In the genomic region with DNA sequence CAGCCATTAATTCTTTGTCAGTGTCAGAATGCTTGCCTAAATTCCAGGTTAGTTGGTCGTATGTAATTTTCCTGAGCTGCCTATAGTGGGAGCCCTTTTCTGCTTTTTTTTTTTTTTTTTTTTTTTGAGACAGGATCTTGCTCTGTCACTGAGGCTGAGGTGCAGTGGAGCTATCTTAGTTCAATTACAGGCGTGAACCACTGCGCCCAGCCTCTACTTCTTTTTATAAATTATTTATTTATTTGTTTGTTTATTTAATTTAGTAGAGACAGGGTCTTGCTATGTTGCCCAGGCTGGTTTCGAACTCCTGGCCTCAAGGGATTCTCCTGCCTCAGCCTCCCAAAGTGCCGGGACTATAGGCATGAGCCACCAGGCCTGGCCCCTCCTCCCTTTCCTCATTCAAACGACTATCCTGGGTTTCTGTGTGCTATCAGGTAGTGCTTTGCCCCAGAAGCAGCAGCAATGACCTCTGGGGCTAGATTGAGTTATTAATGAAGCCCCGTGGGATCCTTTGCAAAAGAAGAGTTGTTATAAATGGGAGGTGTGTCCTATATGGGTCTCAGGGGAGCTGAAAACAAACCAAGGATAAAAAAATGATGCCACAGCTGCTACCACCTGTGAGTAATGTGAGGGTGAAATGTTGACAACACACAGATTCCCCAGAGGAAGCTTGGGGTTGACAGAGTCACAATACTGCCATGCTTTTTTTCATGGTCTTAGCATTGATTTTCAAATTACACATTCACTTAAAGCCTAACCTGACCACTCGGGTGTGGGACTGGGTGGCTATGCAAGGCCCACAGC, we compare ENCODE assay signal across 8 cellular contexts. TPM values are rescaled to one million over a fixed set of nuclear protein-coding genes. Genes with fewer than 3 reads are reported as not detected.
DNase-seq lines count a peak whose midpoint lies in the region; ATAC-seq and TF ChIP-seq lines count a peak whose summit lies in the region.

No MANE protein-coding gene starts in this region.

- H3K4me3 Mint-ChIP-seq in nephron progenitor cell: no peak overlapping the region

- H3K27me3 ChIP-seq in WERI-Rb-1 (ENCODE audit: insufficient read depth, low read depth, severe bottlenecking): no peaks in the 10 kb centered on the region

- H3K27ac Mint-ChIP-seq in nephron progenitor cell: no peak overlapping the region

- no peak overlapping the region for H3K4me3 ChIP-seq in GM12864 (ENCODE audit: low read depth, low read length)
- H3K4me3 ChIP-seq in WERI-Rb-1 (ENCODE audit: low read depth, low read length): no peak overlapping the region

- H3K27ac ChIP-seq in WERI-Rb-1: no peak overlapping the region

- H3K27me3 Mint-ChIP-seq in nephron progenitor cell (ENCODE audit: low read depth, poor library complexity): no peaks in the 10 kb centered on the region

- TF ChIP-seq CTCF in GM12864 (IDR thresholded peaks at IDR 0.05; ENCODE audit: low read depth, low read length, missing control alignments) (peak; percentile 68), WERI-Rb-1 (IDR thresholded peaks at IDR 0.05; ENCODE audit: low read depth, low read length) (peak; percentile 51; the same call in 1 of the 2 replicates), nephron progenitor cell (IDR thresholded peaks at IDR 0.05) (peak; percentile 60)

- H3K4me1 Mint-ChIP-seq in nephron progenitor cell: no peaks in the 10 kb centered on the region

- ATAC-seq in HG02840 (IDR thresholded peaks at IDR 0.05; ENCODE audit: low FRiP score, unreplicated experiment) (no peak), GM19452 (IDR thresholded peaks at IDR 0.05; ENCODE audit: unreplicated experiment) (no peak)

- DNase-seq in GM12864 (ENCODE audit: low read depth) (no peak), HuH-7.5 (ENCODE audit: low spot score) (peak; percentile 6), WERI-Rb-1 (no peak), nephron progenitor cell (no peak), OCI-M2 (lab: John Stamatoyannopoulos, UW; ENCODE audit: unreplicated experiment) (no peak), ureter (ENCODE audit: low spot score) (no peak)

- H3K36me3 Mint-ChIP-seq in nephron progenitor cell (ENCODE audit: low read depth): no peaks in the 10 kb centered on the region

- H3K9me3 Mint-ChIP-seq in nephron progenitor cell: peaks cover 10% of the 10 kb centered on the region

- peaks cover 14% of the 10 kb centered on the region for H3K36me3 ChIP-seq in WERI-Rb-1

- H3K9me3 ChIP-seq in WERI-Rb-1 (ENCODE audit: severe bottlenecking): peaks cover 2% of the 10 kb centered on the region

RNA-seq across cellular contexts. Expression of a gene that starts 34.6 kb away (rescaled TPM):
- total RNA-seq in ureter: 152 TPM
